ENCODE assay signal across 19 cellular contexts in the genomic region with DNA sequence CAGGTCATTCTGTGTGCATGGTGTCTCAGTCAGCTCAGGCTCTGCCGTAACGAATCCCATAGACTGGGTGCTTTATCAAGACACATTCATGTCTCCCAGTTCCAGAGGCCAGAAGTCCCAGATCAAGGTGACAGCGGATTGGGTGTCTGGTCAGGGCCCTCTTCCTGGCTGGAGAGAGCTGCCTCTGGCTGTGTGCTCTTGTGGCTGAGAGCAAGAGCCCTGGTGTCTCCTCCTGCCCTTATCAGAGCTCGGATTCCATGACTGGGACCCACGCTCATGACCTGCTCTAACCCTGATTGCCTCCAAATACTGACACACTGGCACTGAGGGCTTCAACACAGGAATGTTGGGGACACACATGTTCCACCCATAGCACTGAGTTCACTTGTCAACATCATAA. TPM values are rescaled to one million over a fixed set of nuclear protein-coding genes. Genes with fewer than 3 reads are reported as not detected.
"Had no signal": no experiment of that assay in that cellular context is flagged by ENCODE, and none has a peak within 500 bp of the region (broad histone marks: within the 10 kb centered on the region; RNA-seq: fewer than 3 reads in every experiment).

No MANE protein-coding gene starts in this region.

RNA-seq across cellular contexts. Expression of gene NUTM2G, which starts 6.1 kb away (rescaled TPM):
- total RNA-seq: heart right ventricle, left cardiac atrium, left lobe of liver, liver, lower lobe of right lung, mammary epithelial cell, mucosa of gallbladder, natural killer cell, osteoblast, pancreas, psoas muscle, sigmoid colon, spleen, temporal lobe, tibial nerve, ureter, uterus had no signal
- polyA plus RNA-seq: heart right ventricle, keratinocyte, mammary epithelial cell, pancreas, small intestine, spleen had no signal
